In the genomic region with DNA sequence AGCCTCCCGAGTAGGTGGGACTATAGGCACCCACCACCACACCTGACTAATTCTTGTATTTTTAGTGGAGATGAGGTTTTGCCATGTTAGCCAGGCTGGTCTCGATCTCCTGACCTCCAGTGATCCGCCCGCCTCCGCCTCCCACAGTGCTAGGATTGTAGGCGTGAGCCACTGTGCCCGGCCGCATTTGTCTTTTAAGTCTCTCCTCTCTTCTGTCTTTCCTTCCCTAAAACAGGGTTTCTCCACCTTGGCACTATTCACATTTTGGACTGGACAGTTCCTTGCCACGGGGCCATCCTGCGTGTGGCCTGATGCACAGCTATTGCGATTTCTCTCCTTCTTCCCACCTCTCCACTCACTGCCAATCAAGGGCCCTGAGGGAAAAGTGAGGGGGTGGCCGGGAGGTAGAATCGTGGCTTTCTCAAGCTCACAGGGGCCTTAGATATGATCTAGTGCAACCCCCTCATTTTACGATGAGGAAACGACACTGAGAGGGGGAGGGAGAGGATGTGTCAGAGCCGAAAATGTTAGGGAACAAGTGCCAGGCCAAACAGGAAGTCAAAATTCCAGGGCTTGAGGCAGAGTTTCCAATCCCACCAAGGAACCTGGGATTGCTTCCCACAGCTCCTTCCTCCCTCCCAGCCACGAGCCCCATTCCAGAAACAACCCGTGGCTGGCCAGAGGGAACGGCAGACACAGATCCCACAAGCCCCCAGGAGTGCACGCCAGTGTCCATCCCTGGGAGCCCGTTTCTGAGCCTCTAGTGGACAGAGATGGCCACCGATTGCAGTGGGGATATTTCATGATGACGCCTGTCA, we compare ENCODE assay signal across 13 cellular contexts. TPM values are rescaled to one million over a fixed set of nuclear protein-coding genes. Genes with fewer than 3 reads are reported as not detected.
DNase-seq lines count a peak whose midpoint lies in the region; ATAC-seq and TF ChIP-seq lines count a peak whose summit lies in the region.
"Had no signal": no experiment of that assay in that cellular context is flagged by ENCODE, and none has a peak within 500 bp of the region (broad histone marks: within the 10 kb centered on the region; RNA-seq: fewer than 3 reads in every experiment).

No MANE protein-coding gene starts in this region.

- H3K9ac ChIP-seq in neural progenitor cell: no peak overlapping the region

- H3K4me3 Mint-ChIP-seq in neural progenitor cell: no peak overlapping the region
- H3K4me3 Mint-ChIP-seq: activated CD8-positive, alpha-beta memory T cell treated with anti-CD3 and anti-CD28 coated beads, Interleukin-2, amount 10 ng/mL, durations not matched to agents 7 days and 5 days; effector memory CD8-positive, alpha-beta T cell had no signal

- WGBS in esophagus, 2 donors: 52 to 59% methylated on average over 23 of the region's 23 CpGs
- 24 to 29% methylated on average over 23 of the region's 23 CpGs for WGBS in aorta, 2 donors

- ATAC-seq in aorta (ENCODE audit: low FRiP score): peak; percentile 49
- no peak for ATAC-seq in GM21529 (IDR thresholded peaks at IDR 0.05; ENCODE audit: unreplicated experiment)
- ATAC-seq: activated CD8-positive, alpha-beta memory T cell treated with anti-CD3 and anti-CD28 coated beads, Interleukin-2, amount 10 ng/mL, durations not matched to agents 7 days and 5 days; effector memory CD8-positive, alpha-beta T cell; GM12878 had no signal

- H3K4me1 Mint-ChIP-seq in neural progenitor cell: peaks cover 17% of the 10 kb centered on the region

- H3K4me3 ChIP-seq in esophagus (ENCODE audit: low read depth in 1 of 2, low read length in 2 of 2) (no peak overlapping the region), neural progenitor cell (no peak overlapping the region), aorta (ENCODE audit: low read length in 2 of 2) (no peak overlapping the region)
- H3K4me3 ChIP-seq: GM12878 had no signal

- no peaks in the 10 kb centered on the region for H3F3A ChIP-seq in neural progenitor cell (ENCODE audit: low read depth)

- H3K36me3 Mint-ChIP-seq in neural progenitor cell: no peaks in the 10 kb centered on the region
- H3K36me3 Mint-ChIP-seq: activated CD8-positive, alpha-beta memory T cell treated with anti-CD3 and anti-CD28 coated beads, Interleukin-2, amount 10 ng/mL, durations not matched to agents 7 days and 5 days had no signal

- H4K20me1 ChIP-seq in neural progenitor cell (ENCODE audit: low read depth): no peaks in the 10 kb centered on the region

- H3K27me3 Mint-ChIP-seq in neural progenitor cell (ENCODE audit: insufficient read depth, low read depth): peaks cover 4% of the 10 kb centered on the region

- H2AFZ ChIP-seq in neural progenitor cell (replicated peaks): peak overlapping the region; percentile 66

- H3K4me2 ChIP-seq in neural progenitor cell: no peak overlapping the region

- H3K27me3 ChIP-seq in esophagus (ENCODE audit: control insufficient read depth in 1 of 2, insufficient read depth in 2 of 2, low read length in 2 of 2) (no peaks in the 10 kb centered on the region), neural progenitor cell (no peaks in the 10 kb centered on the region), aorta (ENCODE audit: control insufficient read depth in 1 of 2, insufficient read depth in 2 of 2, low read length in 1 of 2) (no peaks in the 10 kb centered on the region)

- no peak for TF ChIP-seq CTCF in neural progenitor cell (IDR thresholded peaks at IDR 0.05)

- H3K79me2 ChIP-seq in neural progenitor cell (ENCODE audit: low read depth): no peaks in the 10 kb centered on the region

- intact Hi-C loops in aorta (cut with DNase I): loop anchor here in 1 of 2 donors (5.0 kb wide), 2 partner anchors 67 to 107 kb away; partner anchors contain the start of gene AHNAK

- H3K4me1 ChIP-seq in esophagus (ENCODE audit: control insufficient read depth in 2 of 2, insufficient read depth in 2 of 2, low read length in 1 of 2) (peaks cover 0 to 10% of the 10 kb centered on the region in 2 donors), neural progenitor cell (no peaks in the 10 kb centered on the region), aorta (ENCODE audit: control insufficient read depth in 1 of 2, insufficient read depth in 2 of 2, low read length in 2 of 2) (no peaks in the 10 kb centered on the region)

- H3K9me3 ChIP-seq in esophagus (ENCODE audit: control insufficient read depth in 2 of 2, insufficient read depth in 1 of 2, low read depth in 1 of 2, low read length in 1 of 2) (no peaks in the 10 kb centered on the region), neural progenitor cell (ENCODE audit: low read depth) (no peaks in the 10 kb centered on the region), aorta (ENCODE audit: control insufficient read depth, low read length) (no peaks in the 10 kb centered on the region)

- no peak overlapping the region for H3K27ac Mint-ChIP-seq in neural progenitor cell
- H3K27ac Mint-ChIP-seq: activated CD8-positive, alpha-beta memory T cell treated with anti-CD3 and anti-CD28 coated beads, Interleukin-2, amount 10 ng/mL, durations not matched to agents 7 days and 5 days; effector memory CD8-positive, alpha-beta T cell had no signal

- DNase-seq in SIG-M5 treated with dmso at 0.1 percent for 504 hours (lab: John Stamatoyannopoulos, UW; ENCODE audit: unreplicated experiment) (peak; percentile 18), SIG-M5 (lab: John Stamatoyannopoulos, UW) (no peak), neural progenitor cell (ENCODE audit: low spot score) (no peak), aorta (peak; percentile 78 to 81), DMS53 treated with DMSO at 0.1 percent for 48 hours (lab: John Stamatoyannopoulos, UW; ENCODE audit: unreplicated experiment) (no peak), RPMI8226 (no peak)
- DNase-seq: activated CD8-positive, alpha-beta memory T cell treated with anti-CD3 and anti-CD28 coated beads, Interleukin-2, amount 10 ng/mL, durations not matched to agents 7 days and 5 days; effector memory CD8-positive, alpha-beta T cell; KBM-7 had no signal

- H3K27ac ChIP-seq in esophagus (ENCODE audit: low read depth in 2 of 2, low read length in 1 of 2) (peak overlapping the region; percentile 57 to 74), neural progenitor cell (no peak overlapping the region), aorta (ENCODE audit: low read depth in 1 of 2, low read length in 2 of 2) (peak overlapping the region; percentile 20 to 22)
- H3K27ac ChIP-seq: 22Rv1 had no signal

- no peaks in the 10 kb centered on the region for H3K9me3 Mint-ChIP-seq in neural progenitor cell
- H3K9me3 Mint-ChIP-seq: effector memory CD8-positive, alpha-beta T cell had no signal

- no peaks in the 10 kb centered on the region for H3K36me3 ChIP-seq in esophagus (ENCODE audit: control insufficient read depth in 2 of 2, insufficient read depth in 2 of 2, low read length in 1 of 2)
- H3K36me3 ChIP-seq in neural progenitor cell: no peaks in the 10 kb centered on the region
- no peaks in the 10 kb centered on the region for H3K36me3 ChIP-seq in aorta (ENCODE audit: control insufficient read depth in 1 of 2, insufficient read depth in 2 of 2, low read length in 1 of 2)

RNA-seq across cellular contexts. Expression of gene SCGB1A1, which starts 21.2 kb away (rescaled TPM):
- 1 to 10 TPM; 4.8 to 5.5 TPM for polyA plus RNA-seq in esophagus
- total RNA-seq in neural progenitor cell (ENCODE audit: low replicate concordance): not detected in 2 replicates
- not detected for total RNA-seq in aorta
- 1 to 10 TPM in 1 of 2 donors, under 1 TPM in 1; 0.61 to 5.0 TPM for polyA plus RNA-seq in aorta
- total RNA-seq: activated CD8-positive, alpha-beta memory T cell treated with anti-CD3 and anti-CD28 coated beads, Interleukin-2, amount 10 ng/mL, durations not matched to agents 7 days and 5 days; GM12878 had no signal
- polyA plus RNA-seq: GM12878 had no signal

Comparison
In these comparisons a context has a peak if more than half of its experiments do, and no peak if none do; other contexts are left out.
1. DNase-seq: peak in SIG-M5 treated with dmso at 0.1 percent for 504 hours (single experiment) and aorta (2 of 2); none in SIG-M5 (single experiment), neural progenitor cell (single experiment), DMS53 treated with DMSO at 0.1 percent for 48 hours (single experiment) and RPMI8226 (single experiment).